ENCODE assay signal across 8 cellular contexts in genomic region chr3:71495708-71496472, GRCh38.
A peak's percentile ranks its signal among the peaks of the same experiment; 100 is the strongest.
DNase-seq lines count a peak whose midpoint lies in the region; ATAC-seq and TF ChIP-seq lines count a peak whose summit lies in the region.

No MANE protein-coding gene starts in this region.

- intact Hi-C loops in OCI-LY7 (cut with micrococcal nuclease; ENCODE audit: unreplicated experiment): no loop called here

- no peaks in the 10 kb centered on the region for H4K20me1 ChIP-seq in osteoblast (ENCODE audit: insufficient read depth, low read length)
- H4K20me1 ChIP-seq in OCI-LY7 (ENCODE audit: insufficient read depth, low read length): 0 out of 2 replicates have a peak, but pooled peaks cover 2% of the 10 kb centered on the region

- in situ Hi-C loops in GM13976 (cut with MboI; ENCODE audit: low sequenced_read_pairs, unreplicated experiment): no loop called here

- TF ChIP-seq POLR2A in NB4 (IDR thresholded peaks at IDR 0.05; ENCODE audit: extremely low read depth, insufficient read length): no peak

- H3K4me3 ChIP-seq in NB4 (ENCODE audit: low read depth, low read length) (peak overlapping the region; percentile 56), coronary artery (peak overlapping the region; percentile 47), osteoblast (ENCODE audit: insufficient read depth, low read length) (peak overlapping the region; percentile 66), OCI-LY7 (ENCODE audit: low read depth, low read length, poor library complexity, severe bottlenecking) (no peak overlapping the region)

- H2AFZ ChIP-seq in osteoblast (ENCODE audit: low read length) (peak overlapping the region; percentile 47), OCI-LY7 (ENCODE audit: low read length) (no peak overlapping the region)

- no peak for TF ChIP-seq CTCF in NB4 (IDR thresholded peaks at IDR 0.05; ENCODE audit: low read depth, low read length)
- TF ChIP-seq CTCF in coronary artery (IDR thresholded peaks at IDR 0.05): no peak
- TF ChIP-seq CTCF in osteoblast (IDR thresholded peaks at IDR 0.05; ENCODE audit: extremely low read depth, low read depth, low read length): no peak
- no peak for TF ChIP-seq CTCF in OCI-LY7 (conservative IDR thresholded peaks at IDR 0.05; ENCODE audit: low read length)
- no peak for TF ChIP-seq CTCF in GM13976 (IDR thresholded peaks at IDR 0.05; ENCODE audit: borderline replicate concordance, control extremely low read depth, extremely low read depth, insufficient read depth, missing control alignments)

- CTCF ChIA-PET in OCI-LY7 (lab: Charles Lee; ENCODE audit: unreplicated experiment): no interaction called here

- no peaks in the 10 kb centered on the region for H3K9me2 ChIP-seq in OCI-LY7 (ENCODE audit: insufficient read depth, low read length)

- H3K27ac ChIP-seq in coronary artery (peak overlapping the region; percentile 51 to 80), osteoblast (ENCODE audit: low read depth, low read length) (peak overlapping the region; percentile 95), OCI-LY7 (ENCODE audit: low read depth, low read length, poor library complexity, severe bottlenecking) (no peak overlapping the region)

- peaks cover 40% of the 10 kb centered on the region for H3K4me1 ChIP-seq in osteoblast (ENCODE audit: insufficient read depth, low read length)
- no peaks in the 10 kb centered on the region for H3K4me1 ChIP-seq in OCI-LY7 (ENCODE audit: insufficient read depth, low read length, poor library complexity, severe bottlenecking)

- H3K27me3 ChIP-seq in osteoblast (ENCODE audit: insufficient read depth, low read length): no peaks in the 10 kb centered on the region

- H3K36me3 ChIP-seq in osteoblast (ENCODE audit: insufficient read depth, low read length): peaks cover 22% of the 10 kb centered on the region
- H3K36me3 ChIP-seq in OCI-LY7 (ENCODE audit: insufficient read depth, low read length): peaks cover 37% of the 10 kb centered on the region

- DNase-seq in Daoy (ENCODE audit: low read depth) (peak; percentile 80), NB4 (ENCODE audit: low read depth) (peak; percentile 69), coronary artery (ENCODE audit: low spot score) (no peak), osteoblast (ENCODE audit: insufficient read length, low spot score, missing footprints) (peak; percentile 86), OCI-LY7 (ENCODE audit: low spot score) (no peak), NCI-H1048 (lab: John Stamatoyannopoulos, UW) (no peak), GM13976 (ENCODE audit: low spot score) (no peak)

- H3K9me3 ChIP-seq in osteoblast (ENCODE audit: low read depth, low read length) (no peaks in the 10 kb centered on the region), OCI-LY7 (ENCODE audit: low read length) (peaks cover 11% of the 10 kb centered on the region; the same call in 1 of the 2 replicates)

- H3K4me2 ChIP-seq in osteoblast (ENCODE audit: insufficient read depth, low read length) (peak overlapping the region; percentile 90), OCI-LY7 (ENCODE audit: low read length) (no peak overlapping the region)

- POLR2A ChIA-PET in OCI-LY7 (lab: Charles Lee): interaction anchor here (1.0 to 2.0 kb wide), 4 partner anchors 9 to 19 kb away, joined by 3 to 4 read pairs (median 4); no protein-coding TSS in a partner anchor

- no peak for ATAC-seq in HG03342 (IDR thresholded peaks at IDR 0.05; ENCODE audit: unreplicated experiment)

- no TSS peak for BruUV-seq in OCI-LY7 (replicated peaks; lab: Mats Ljungman, UMichigan)

- H3K79me2 ChIP-seq in osteoblast (ENCODE audit: insufficient read depth, low read length) (peaks cover 70% of the 10 kb centered on the region), OCI-LY7 (ENCODE audit: insufficient read depth, low read depth, low read length) (peaks cover 12% of the 10 kb centered on the region; the same call in 1 of the 2 replicates)

Comparison
In these comparisons a context has a peak if more than half of its experiments do, and no peak if none do; other contexts are left out.
1. DNase-seq: peak in Daoy (single experiment), NB4 (single experiment) and osteoblast (single experiment); none in coronary artery (single experiment), OCI-LY7 (single experiment), NCI-H1048 (single experiment) and GM13976 (single experiment).